ENCODE assay signal across 2 cellular contexts in genomic region chr10:4359003-4359402, GRCh38.
TF ChIP-seq lines count a peak whose summit lies in the region.

No MANE protein-coding gene starts in this region.

TF ChIP-seq in A549, 52 proteins besides CTCF, POLR2A, EP300 and RAD21 (continued from another document):
- TF ChIP-seq PHF8 (IDR thresholded peaks at IDR 0.05; ENCODE audit: borderline replicate concordance, low read depth) (no peak), ZSCAN20 (CRISPR knock-in tag; IDR thresholded peaks at IDR 0.05) (no peak)

TF ChIP-seq in HEK293, 187 proteins besides CTCF, POLR2A, EP300 and RAD21 (continued from another document):
- TF ChIP-seq PRDM10 (tag by site-specific recombination; IDR thresholded peaks at IDR 0.05) (peak; percentile 70), ZBTB44 (tag by site-specific recombination; IDR thresholded peaks at IDR 0.05) (no peak), ZNF324 (tag by site-specific recombination; IDR thresholded peaks at IDR 0.05) (no peak), ZNF121 (tag by site-specific recombination; IDR thresholded peaks at IDR 0.05) (no peak), ZNF558 (tag by site-specific recombination; IDR thresholded peaks at IDR 0.05) (no peak), MEIS1 (CRISPR knock-in tag; IDR thresholded peaks at IDR 0.05; ENCODE audit: borderline replicate concordance) (no peak), ZFP69B (tag by site-specific recombination; IDR thresholded peaks at IDR 0.05) (no peak), ZNF555 (tag by site-specific recombination; conservative IDR thresholded peaks at IDR 0.05) (no peak), ZNF670 (tag by site-specific recombination; IDR thresholded peaks at IDR 0.05; ENCODE audit: low read depth) (no peak), ZNF623 (tag by site-specific recombination; IDR thresholded peaks at IDR 0.05) (no peak), ZNF473 (tag by site-specific recombination; IDR thresholded peaks at IDR 0.05) (no peak), ZNF776 (tag by site-specific recombination; IDR thresholded peaks at IDR 0.05; ENCODE audit: borderline replicate concordance) (no peak), ZNF791 (tag by site-specific recombination; IDR thresholded peaks at IDR 0.05) (no peak), ZNF704 (tag by site-specific recombination; IDR thresholded peaks at IDR 0.05) (no peak), MYNN (tag by site-specific recombination; IDR thresholded peaks at IDR 0.05; ENCODE audit: borderline replicate concordance) (no peak), OSR2 (tag by site-specific recombination; IDR thresholded peaks at IDR 0.05) (no peak), HIC1 (tag by site-specific recombination; IDR thresholded peaks at IDR 0.05) (no peak), PRDM2 (tag by site-specific recombination; IDR thresholded peaks at IDR 0.05; ENCODE audit: borderline replicate concordance) (no peak), IKZF3 (tag by site-specific recombination; IDR thresholded peaks at IDR 0.05) (no peak), PRDM6 (tag by site-specific recombination; IDR thresholded peaks at IDR 0.05) (peak; percentile 43)
- TF ChIP-seq, protein P1, sequence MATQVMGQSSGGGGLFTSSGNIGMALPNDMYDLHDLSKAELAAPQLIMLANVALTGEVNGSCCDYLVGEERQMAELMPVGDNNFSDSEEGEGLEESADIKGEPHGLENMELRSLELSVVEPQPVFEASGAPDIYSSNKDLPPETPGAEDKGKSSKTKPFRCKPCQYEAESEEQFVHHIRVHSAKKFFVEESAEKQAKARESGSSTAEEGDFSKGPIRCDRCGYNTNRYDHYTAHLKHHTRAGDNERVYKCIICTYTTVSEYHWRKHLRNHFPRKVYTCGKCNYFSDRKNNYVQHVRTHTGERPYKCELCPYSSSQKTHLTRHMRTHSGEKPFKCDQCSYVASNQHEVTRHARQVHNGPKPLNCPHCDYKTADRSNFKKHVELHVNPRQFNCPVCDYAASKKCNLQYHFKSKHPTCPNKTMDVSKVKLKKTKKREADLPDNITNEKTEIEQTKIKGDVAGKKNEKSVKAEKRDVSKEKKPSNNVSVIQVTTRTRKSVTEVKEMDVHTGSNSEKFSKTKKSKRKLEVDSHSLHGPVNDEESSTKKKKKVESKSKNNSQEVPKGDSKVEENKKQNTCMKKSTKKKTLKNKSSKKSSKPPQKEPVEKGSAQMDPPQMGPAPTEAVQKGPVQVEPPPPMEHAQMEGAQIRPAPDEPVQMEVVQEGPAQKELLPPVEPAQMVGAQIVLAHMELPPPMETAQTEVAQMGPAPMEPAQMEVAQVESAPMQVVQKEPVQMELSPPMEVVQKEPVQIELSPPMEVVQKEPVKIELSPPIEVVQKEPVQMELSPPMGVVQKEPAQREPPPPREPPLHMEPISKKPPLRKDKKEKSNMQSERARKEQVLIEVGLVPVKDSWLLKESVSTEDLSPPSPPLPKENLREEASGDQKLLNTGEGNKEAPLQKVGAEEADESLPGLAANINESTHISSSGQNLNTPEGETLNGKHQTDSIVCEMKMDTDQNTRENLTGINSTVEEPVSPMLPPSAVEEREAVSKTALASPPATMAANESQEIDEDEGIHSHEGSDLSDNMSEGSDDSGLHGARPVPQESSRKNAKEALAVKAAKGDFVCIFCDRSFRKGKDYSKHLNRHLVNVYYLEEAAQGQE (tag by site-specific recombination; IDR thresholded peaks at IDR 0.05), result no peak
